ENCODE assay signal across 15 cellular contexts in genomic region chr4:119246177-119246576, GRCh38.
"Had no signal": no experiment of that assay in that cellular context is flagged by ENCODE, and none has a peak within 500 bp of the region (broad histone marks: within the 10 kb centered on the region; RNA-seq: fewer than 3 reads in every experiment).

No MANE protein-coding gene starts in this region.

- H3K4me1 ChIP-seq: right lobe of liver, testis had no signal

- ATAC-seq: activated T-cell treated with anti-CD3 and anti-CD28 coated beads, Interleukin-2, amount 50 U/mL, for 72 hours; lower lobe of right lung; right lobe of liver had no signal

- H3K27ac Mint-ChIP-seq: activated CD4-positive, alpha-beta memory T cell treated with anti-CD3 and anti-CD28 coated beads for 36 hours; activated naive CD8-positive, alpha-beta T cell treated with anti-CD3 and anti-CD28 coated beads for 36 hours; activated T-cell treated with anti-CD3 and anti-CD28 coated beads, Interleukin-2, amount 50 U/mL, for 72 hours; neural progenitor cell had no signal

- H3K4me1 Mint-ChIP-seq: neural progenitor cell had no signal

- H3K27ac ChIP-seq: hepatocyte, lower lobe of right lung, neural progenitor cell, right lobe of liver, testis, upper lobe of left lung had no signal

- H3K9me3 Mint-ChIP-seq: activated naive CD8-positive, alpha-beta T cell treated with anti-CD3 and anti-CD28 coated beads for 36 hours; brain; neural progenitor cell had no signal

- H3K36me3 Mint-ChIP-seq: neural progenitor cell had no signal

- H3K27me3 ChIP-seq: hepatocyte, neural progenitor cell, right lobe of liver, stomach, testis, upper lobe of left lung had no signal

- DNase-seq: activated CD4-positive, alpha-beta memory T cell treated with anti-CD3 and anti-CD28 coated beads for 36 hours; activated gamma-delta T cell treated with Interleukin-2 at 50 U/mL for 16 hours; activated naive CD8-positive, alpha-beta T cell treated with anti-CD3 and anti-CD28 coated beads for 36 hours; activated T-cell treated with anti-CD3 and anti-CD28 coated beads, Interleukin-2, amount 50 U/mL, for 72 hours; amygdala; kidney; lower lobe of right lung; midbrain; right lobe of liver; stomach; testis; upper lobe of left lung had no signal

- H3K9me3 ChIP-seq: lower lobe of right lung, right lobe of liver, stomach, testis, upper lobe of left lung had no signal

- H3K4me3 Mint-ChIP-seq: activated CD4-positive, alpha-beta memory T cell treated with anti-CD3 and anti-CD28 coated beads for 36 hours; activated naive CD8-positive, alpha-beta T cell treated with anti-CD3 and anti-CD28 coated beads for 36 hours; activated T-cell treated with anti-CD3 and anti-CD28 coated beads, Interleukin-2, amount 50 U/mL, for 72 hours; brain; neural progenitor cell had no signal

- H3K4me3 ChIP-seq: hepatocyte, lower lobe of right lung, neural progenitor cell, right lobe of liver, stomach, testis, upper lobe of left lung had no signal
